9 cellular contexts compared by ENCODE assay signal in genomic region chr18:6521804-6522418, GRCh38.
A peak's percentile ranks its signal among the peaks of the same experiment; 100 is the strongest.
DNase-seq lines count a peak whose midpoint lies in the region; ATAC-seq and TF ChIP-seq lines count a peak whose summit lies in the region.
"Had no signal": no experiment of that assay in that cellular context is flagged by ENCODE, and none has a peak within 500 bp of the region (broad histone marks: within the 10 kb centered on the region; RNA-seq: fewer than 3 reads in every experiment).

No MANE protein-coding gene starts in this region.

- H4K20me1 ChIP-seq in SK-N-SH (ENCODE audit: insufficient read depth), result no peaks in the 10 kb centered on the region

- no peak overlapping the region for H2AFZ ChIP-seq in SK-N-SH (ENCODE audit: low read depth)

- H3K36me3 ChIP-seq in SK-N-SH (replicated peaks in 1 of 2; ENCODE audit: control insufficient read depth in 1 of 2, insufficient read depth in 2 of 2, low read length in 1 of 2) (no peaks in the 10 kb centered on the region), transverse colon (no peaks in the 10 kb centered on the region)

- H3K27me3 ChIP-seq in SK-N-SH (ENCODE audit: insufficient read depth), result no peaks in the 10 kb centered on the region
- H3K27me3 ChIP-seq in transverse colon, result no peaks in the 10 kb centered on the region

- peak; percentile 87 for TF ChIP-seq CTCF in AG10803 (conservative IDR thresholded peaks at IDR 0.05; ENCODE audit: low read length)
- TF ChIP-seq CTCF in GM10266 (IDR thresholded peaks at IDR 0.05; ENCODE audit: control insufficient read depth, insufficient read depth, low read depth, missing control alignments), result peak; percentile 88
- TF ChIP-seq CTCF in SK-N-SH (IDR thresholded peaks at IDR 0.05), result peak; percentile 73
- peak; percentile 60 to 73 (median 68) for TF ChIP-seq CTCF in transverse colon (IDR thresholded peaks at IDR 0.05)

- TF ChIP-seq EP300 in SK-N-SH (IDR thresholded peaks at IDR 0.05; ENCODE audit: borderline replicate concordance in 1 of 2, low read depth in 1 of 2, low read length in 1 of 2), result no peak
- TF ChIP-seq EP300 in transverse colon (IDR thresholded peaks at IDR 0.05; ENCODE audit: low read depth), result no peak

- H3K9me3 ChIP-seq in SK-N-SH (no peaks in the 10 kb centered on the region), transverse colon (no peaks in the 10 kb centered on the region)

- ATAC-seq in HG03442 (IDR thresholded peaks at IDR 0.05; ENCODE audit: unreplicated experiment), result peak; percentile 61

- DNase-seq in AG10803 (ENCODE audit: low read depth) (peak; percentile 39), GM10266 (ENCODE audit: extremely low spot score) (peak; percentile 36), SK-N-SH (no peak), glomerular visceral epithelial cell (ENCODE audit: extremely low spot score) (peak; percentile 17), transverse colon (peak; percentile 50), OCI-M2 (lab: John Stamatoyannopoulos, UW; ENCODE audit: unreplicated experiment) (no peak), amygdala (lab: John Stamatoyannopoulos, UW) (no peak)
- DNase-seq: naive B cell had no signal

- no peak overlapping the region for H3K4me2 ChIP-seq in SK-N-SH

- TF ChIP-seq POLR2A in transverse colon (IDR thresholded peaks at IDR 0.05), result no peak

- WGBS in SK-N-SH (ENCODE audit: low lambda C conversion rate), result 5% methylated on average over 1 of the region's 1 CpG
- 60 to 85% methylated on average over 1 of the region's 1 CpG for WGBS in transverse colon (ENCODE audit: low coverage in 1 of 2), 2 donors

- intact Hi-C loops in transverse colon (cut with DNase I; ENCODE audit: low total_unique reads), result no loop called here

- no peaks in the 10 kb centered on the region for H3K9me2 ChIP-seq in SK-N-SH

- CTCF ChIA-PET in SK-N-SH (lab: Yijun Ruan, JAX), result interaction anchor here (0.6 to 1.7 kb wide), 6 partner anchors 10 to 643 kb away, joined by 3 to 8 read pairs (median 4); no protein-coding TSS in a partner anchor

- POLR2A ChIA-PET in SK-N-SH (lab: Yijun Ruan, JAX), result no interaction called here

- H3K4me1 ChIP-seq in SK-N-SH (ENCODE audit: control insufficient read depth in 1 of 2, insufficient read depth in 2 of 2, low read depth in 1 of 2, low read length in 1 of 2), result no peaks in the 10 kb centered on the region
- H3K4me1 ChIP-seq in transverse colon, result no peaks in the 10 kb centered on the region

- no peaks in the 10 kb centered on the region for H3F3A ChIP-seq in SK-N-SH (replicated peaks; ENCODE audit: insufficient read depth)

- no peak overlapping the region for H3K9ac ChIP-seq in SK-N-SH

- no peak overlapping the region for H3K27ac ChIP-seq in SK-N-SH (ENCODE audit: low read depth in 2 of 2, low read length in 1 of 2)
- H3K27ac ChIP-seq in transverse colon, result no peak overlapping the region

- peak; percentile 66 for TF ChIP-seq RAD21 in SK-N-SH (IDR thresholded peaks at IDR 0.05; ENCODE audit: low read length)

- H3K4me3 ChIP-seq in AG10803 (ENCODE audit: low read length) (no peak overlapping the region), SK-N-SH (ENCODE audit: low read depth in 2 of 2, low read length in 1 of 2) (0 out of 4 replicates have a peak overlapping the region, but pooled peaks of 1 of the 2 experiments have one; percentile 11), transverse colon (no peak overlapping the region)

- no peaks in the 10 kb centered on the region for H3K79me2 ChIP-seq in SK-N-SH (ENCODE audit: insufficient read depth)

- in situ Hi-C loops in transverse colon (cut with MboI; ENCODE audit: low pct_ligation_motif_present in 1 of 4, low pct_unique_long_range_greater_than_20kb in 1 of 4, low sequenced_read_pairs in 3 of 4), result loop anchor here in 2 of 4 donors (10.0 to 25.0 kb wide), 2 partner anchors 635 to 647 kb away; partner anchors contain the start of gene TMEM200C (in 1 of the 2)

TF ChIP-seq in SK-N-SH, 30 proteins besides CTCF, POLR2A, EP300 and RAD21:
- peak; percentile 58 for TF ChIP-seq SMC3 (IDR thresholded peaks at IDR 0.05; ENCODE audit: low read depth, low read length)
- no peak for TF ChIP-seq ELF1 (IDR thresholded peaks at IDR 0.05)

Comparison
In these comparisons a context has a peak if more than half of its experiments do, and no peak if none do; other contexts are left out.
1. DNase-seq: peak in AG10803 (single experiment), GM10266 (single experiment), glomerular visceral epithelial cell (single experiment) and transverse colon (single experiment); none in SK-N-SH (single experiment), OCI-M2 (single experiment) and amygdala (0 of 56).
2. Peak in every context shown above with its lines, with median percentiles within 50 percentile points of each other: CTCF ChIP-seq.